In genomic region chr14:47044841-47045240, GRCh38 we compare ENCODE assay signal across 1 cellular context.
TF ChIP-seq lines count a peak whose summit lies in the region.

No MANE protein-coding gene starts in this region.

TF ChIP-seq in H1, 55 proteins besides CTCF, POLR2A, EP300 and RAD21:
- TF ChIP-seq SIN3A (conservative IDR thresholded peaks at IDR 0.05 in 1 of 2, IDR thresholded peaks at IDR 0.05 in 1 of 2; ENCODE audit: low read depth in 1 of 2, low read length in 2 of 2) (no peak), KDM1A (IDR thresholded peaks at IDR 0.05; ENCODE audit: borderline replicate concordance, low read length) (no peak), CBX5 (IDR thresholded peaks at IDR 0.05; ENCODE audit: low read depth, low read length) (no peak), SRF (IDR thresholded peaks at IDR 0.05; ENCODE audit: low read depth, low read length) (no peak), POU5F1 (IDR thresholded peaks at IDR 0.05; ENCODE audit: low read depth, low read length) (0 out of 2 replicates have a peak, but pooled peaks have one; percentile 42), BACH1 (IDR thresholded peaks at IDR 0.05; ENCODE audit: low read length) (no peak), TCF12 (IDR thresholded peaks at IDR 0.05; ENCODE audit: low read depth, low read length) (no peak), ATF2 (IDR thresholded peaks at IDR 0.05; ENCODE audit: low read length) (no peak), GABPA (IDR thresholded peaks at IDR 0.05; ENCODE audit: borderline replicate concordance, insufficient read depth, low read length) (no peak), USF2 (IDR thresholded peaks at IDR 0.05; ENCODE audit: low read length) (no peak), TBP (IDR thresholded peaks at IDR 0.05; ENCODE audit: low read depth, low read length) (no peak), FOSL1 (IDR thresholded peaks at IDR 0.05; ENCODE audit: insufficient read depth, low read depth, low read length) (no peak), ASH2L (IDR thresholded peaks at IDR 0.05; ENCODE audit: low read length) (peak; percentile 69), SP4 (IDR thresholded peaks at IDR 0.05; ENCODE audit: low read length) (no peak), NRF1 (IDR thresholded peaks at IDR 0.05; ENCODE audit: low read depth, low read length) (no peak), CREB1 (IDR thresholded peaks at IDR 0.05) (no peak), JUND (IDR thresholded peaks at IDR 0.05; ENCODE audit: low read length) (no peak), HDAC6 (IDR thresholded peaks at IDR 0.05; ENCODE audit: low read depth, low read length) (no peak), TEAD4 (IDR thresholded peaks at IDR 0.05; ENCODE audit: low read depth, low read length) (no peak), POLR2AphosphoS5 (IDR thresholded peaks at IDR 0.05; ENCODE audit: low read depth, low read length) (no peak), SP2 (IDR thresholded peaks at IDR 0.05; ENCODE audit: low read length) (no peak), YY1 (IDR thresholded peaks at IDR 0.05; ENCODE audit: low read depth, low read length) (no peak), CEBPB (IDR thresholded peaks at IDR 0.05; ENCODE audit: low read depth, low read length) (no peak), CHD2 (IDR thresholded peaks at IDR 0.05; ENCODE audit: low read length) (no peak), MAFK (IDR thresholded peaks at IDR 0.05; ENCODE audit: low read depth, low read length) (no peak), JUN (IDR thresholded peaks at IDR 0.05; ENCODE audit: low read depth, low read length) (no peak), MAX (IDR thresholded peaks at IDR 0.05) (no peak), EZH2 (IDR thresholded peaks at IDR 0.05; ENCODE audit: low read depth, low read length, severe bottlenecking) (no peak), SP1 (IDR thresholded peaks at IDR 0.05; ENCODE audit: low read depth, low read length) (peak; percentile 77; the same call in 1 of the 2 replicates), SAP30 (IDR thresholded peaks at IDR 0.05; ENCODE audit: insufficient read depth, insufficient replicate concordance, low read length) (no peak), RXRA (IDR thresholded peaks at IDR 0.05; ENCODE audit: insufficient read depth, low read depth, low read length) (no peak), BCL11A (IDR thresholded peaks at IDR 0.05; ENCODE audit: low read depth in 2 of 2, low read length in 2 of 2) (peak in 1 of 2 experiments; percentile 57), RBBP5 (IDR thresholded peaks at IDR 0.05; ENCODE audit: borderline replicate concordance, low read depth, low read length) (no peak)
- TF ChIP-seq, protein P1, sequence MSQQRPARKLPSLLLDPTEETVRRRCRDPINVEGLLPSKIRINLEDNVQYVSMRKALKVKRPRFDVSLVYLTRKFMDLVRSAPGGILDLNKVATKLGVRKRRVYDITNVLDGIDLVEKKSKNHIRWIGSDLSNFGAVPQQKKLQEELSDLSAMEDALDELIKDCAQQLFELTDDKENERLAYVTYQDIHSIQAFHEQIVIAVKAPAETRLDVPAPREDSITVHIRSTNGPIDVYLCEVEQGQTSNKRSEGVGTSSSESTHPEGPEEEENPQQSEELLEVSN (IDR thresholded peaks at IDR 0.05) = no peak
